In genomic region chr17:82089723-82090548, GRCh38 we compare ENCODE assay signal across 18 cellular contexts. TPM values are rescaled to one million over a fixed set of nuclear protein-coding genes. Genes with fewer than 3 reads are reported as not detected.
A peak's percentile ranks its signal among the peaks of the same experiment; 100 is the strongest.
DNase-seq lines count a peak whose midpoint lies in the region; ATAC-seq, FAIRE-seq and TF ChIP-seq lines count a peak whose summit lies in the region.
"Had no signal": no experiment of that assay in that cellular context is flagged by ENCODE, and none has a peak within 500 bp of the region (broad histone marks: within the 10 kb centered on the region; RNA-seq: fewer than 3 reads in every experiment).

No MANE protein-coding gene starts in this region.

- no peak overlapping the region for H3K23ac ChIP-seq in H1 (ENCODE audit: insufficient read length)

- H3K36me3 ChIP-seq in H1 (ENCODE audit: control insufficient read depth in 2 of 4, insufficient read depth in 4 of 4, low read length in 3 of 4) (peaks cover 61 to 95% (median 86%) of the 10 kb centered on the region in 4 experiments), gastroesophageal sphincter (peaks cover 0 to 100% of the 10 kb centered on the region in 2 donors)

- H2BK5ac ChIP-seq in H1 (ENCODE audit: low read depth, low read length): no peak overlapping the region; the same call in 1 of the 2 replicates

- H3K4ac ChIP-seq in H1 (replicated peaks; ENCODE audit: insufficient read length, low read depth, low read length): no peak overlapping the region

- no peak overlapping the region for H2BK120ac ChIP-seq in H1 (replicated peaks; ENCODE audit: low read depth, low read length)

- H4K20me1 ChIP-seq in H1 (replicated peaks in 1 of 2; ENCODE audit: control insufficient read depth in 1 of 2, insufficient read depth in 2 of 2, low read length in 2 of 2): peaks cover 15 to 77% of the 10 kb centered on the region in 2 experiments

- H3K4me1 ChIP-seq in H1 (replicated peaks in 1 of 4; ENCODE audit: control insufficient read depth in 3 of 4, insufficient read depth in 4 of 4, low read length in 3 of 4): no peaks in the 10 kb centered on the region
- no peaks in the 10 kb centered on the region for H3K4me1 ChIP-seq in gastroesophageal sphincter
- H3K4me1 ChIP-seq: SJSA1 had no signal

- H3K79me1 ChIP-seq in H1 (ENCODE audit: low read depth, low read length): peaks cover 10% of the 10 kb centered on the region

- H3K14ac ChIP-seq in H1 (ENCODE audit: insufficient read length): no peak overlapping the region

- no peak overlapping the region for H4K5ac ChIP-seq in H1 (ENCODE audit: insufficient read length, low read depth, low read length)

- H2AFZ ChIP-seq in H1 (ENCODE audit: low read length): no peak overlapping the region

- no peak overlapping the region for H2BK12ac ChIP-seq in H1 (ENCODE audit: low read depth, low read length)

- H3K4me2 ChIP-seq in H1 (ENCODE audit: insufficient read depth in 1 of 2, low read depth in 2 of 2, low read length in 2 of 2): no peak overlapping the region

- H2AK5ac ChIP-seq in H1 (ENCODE audit: low read depth, low read length): no peak overlapping the region

- TF ChIP-seq EP300 in H1 (IDR thresholded peaks at IDR 0.05; ENCODE audit: borderline replicate concordance in 1 of 2, low read depth in 2 of 2, low read length in 2 of 2): no peak
- TF ChIP-seq EP300 in gastroesophageal sphincter (IDR thresholded peaks at IDR 0.05): no peak

- peaks cover 0 to 10% of the 10 kb centered on the region in 2 experiments; a peak in 1 of 4 replicates for H3K79me2 ChIP-seq in H1 (ENCODE audit: control insufficient read depth in 1 of 2, insufficient read depth in 2 of 2, low read length in 2 of 2)

- ATAC-seq in GM18511 (IDR thresholded peaks at IDR 0.05; ENCODE audit: unreplicated experiment) (no peak), gastroesophageal sphincter (no peak)
- ATAC-seq: PC-3 had no signal

- H4K91ac ChIP-seq in H1 (replicated peaks; ENCODE audit: insufficient read length, low read length): no peak overlapping the region

- H2BK15ac ChIP-seq in H1 (ENCODE audit: low read length): no peak overlapping the region

- CTCF ChIA-PET in H1 (lab: Charles Lee; ENCODE audit: partially characterized antibody): interaction anchor here (0.8 to 2.2 kb wide), 7 partner anchors 12 to 226 kb away, joined by 3 to 9 read pairs (median 4); partner anchors contain the start of gene DCXR

- H3K27ac ChIP-seq in H1 (ENCODE audit: low read depth, low read length) (no peak overlapping the region), gastroesophageal sphincter (no peak overlapping the region)
- H3K27ac ChIP-seq: C4-2B, SJSA1 had no signal

- H3K4me3 ChIP-seq in NB4 (ENCODE audit: low read depth, low read length): no peak overlapping the region
- no peak overlapping the region for H3K4me3 ChIP-seq in H1 (ENCODE audit: extremely low read depth in 1 of 4, insufficient read depth in 2 of 4, low read depth in 3 of 4, low read length in 4 of 4)
- no peak overlapping the region for H3K4me3 ChIP-seq in gastroesophageal sphincter
- H3K4me3 ChIP-seq: SJSA1 had no signal

- DNase-seq in stimulated activated CD4-positive, alpha-beta T cell treated with anti-CD3 and anti-CD28 coated beads, Interleukin-15, amount 100 ng/mL, for 24 hours: peak; percentile 5
- DNase-seq in stimulated activated CD4-positive, alpha-beta T cell treated with anti-CD3 and anti-CD28 coated beads, Interleukin-12 subunit alpha, Interleukin-12 subunit beta, amount 100 ng/mL, for 4 hours: no peak
- peak; percentile 41 for DNase-seq in NB4 (ENCODE audit: low read depth)
- DNase-seq in H1 (ENCODE audit: low read depth in 1 of 2, low spot score in 2 of 2): peak in 1 of 2 experiments; percentile 40
- DNase-seq in ureter (ENCODE audit: low spot score): no peak
- DNase-seq: AML-193, GDM1, KG1, NCI-H1436, NCI-H2029, NCI-H2171, NCI-H526, PC-3 had no signal

- H3K18ac ChIP-seq in H1 (ENCODE audit: extremely low read depth, low read length): no peak overlapping the region

- POLR2A ChIA-PET in H1 (lab: Charles Lee; ENCODE audit: partially characterized antibody): interaction anchor here (0.8 to 8.8 kb wide), 7 partner anchors 12 to 42 kb away, joined by 3 to 105 read pairs (median 4); partner anchors contain the start of gene DUS1L

- no peak overlapping the region for H3K56ac ChIP-seq in H1 (replicated peaks; ENCODE audit: insufficient read length, low read depth, low read length)

- no peak for TF ChIP-seq RAD21 in H1 (IDR thresholded peaks at IDR 0.05 in 1 of 2, conservative IDR thresholded peaks at IDR 0.05 in 1 of 2; ENCODE audit: low read depth in 2 of 2, low read length in 2 of 2)

- H3K23me2 ChIP-seq in H1 (ENCODE audit: low read depth, low read length): no peaks in the 10 kb centered on the region

- H3K27me3 ChIP-seq in H1 (replicated peaks in 1 of 4; ENCODE audit: control insufficient read depth in 3 of 4, extremely low read depth in 1 of 4, insufficient read depth in 3 of 4, low read length in 3 of 4) (no peaks in the 10 kb centered on the region), gastroesophageal sphincter (no peaks in the 10 kb centered on the region)
- H3K27me3 ChIP-seq: SJSA1 had no signal

- no peak for TF ChIP-seq POLR2A in NB4 (IDR thresholded peaks at IDR 0.05; ENCODE audit: extremely low read depth, insufficient read length)
- no peak for TF ChIP-seq POLR2A in H1 (IDR thresholded peaks at IDR 0.05; ENCODE audit: control extremely low read depth in 1 of 2, low read depth in 2 of 2, low read length in 2 of 2)
- TF ChIP-seq POLR2A in gastroesophageal sphincter (IDR thresholded peaks at IDR 0.05): no peak

- no peak overlapping the region for H3K9ac ChIP-seq in H1 (replicated peaks in 1 of 4; ENCODE audit: extremely low read depth in 1 of 4, low read depth in 3 of 4, low read length in 3 of 4)

- no peak for FAIRE-seq in H1 (lab: Jason Lieb, UNC)
- FAIRE-seq: H54 had no signal

- TF ChIP-seq CTCF in NB4 (IDR thresholded peaks at IDR 0.05; ENCODE audit: low read depth, low read length): no peak
- no peak for TF ChIP-seq CTCF in H1 (IDR thresholded peaks at IDR 0.05; ENCODE audit: control extremely low read depth in 1 of 3, insufficient read depth in 1 of 3, low read depth in 1 of 3, low read length in 3 of 3)
- TF ChIP-seq CTCF in gastroesophageal sphincter (IDR thresholded peaks at IDR 0.05): no peak

- 87% methylated on average over 19 of the region's 29 CpGs; no CpG with 5 or more reads in 1 of the 2 experiments for WGBS in H1 (ENCODE audit: extremely low coverage in 1 of 2, insufficient coverage in 1 of 2, insufficient read length in 1 of 2, insufficient replicate concordance in 2 of 2, low coverage in 1 of 2, low lambda C conversion rate in 2 of 2, missing lambda C conversion rate in 1 of 2), 2 experiments
- no CpG with 5 or more reads among the region's 29 CpGs for WGBS in gastroesophageal sphincter (ENCODE audit: low coverage in 1 of 2), 2 donors

- H3K9me3 ChIP-seq in H1 (ENCODE audit: insufficient read depth in 2 of 2, low read depth in 1 of 2, low read length in 1 of 2): no peaks in the 10 kb centered on the region
- H3K9me3 ChIP-seq in gastroesophageal sphincter: no peaks in the 10 kb centered on the region
- H3K9me3 ChIP-seq: SJSA1 had no signal

- H4K8ac ChIP-seq in H1 (ENCODE audit: extremely low read depth, insufficient read depth, low read length): peak overlapping the region; percentile 25; the same call in 1 of the 2 replicates

- H2BK20ac ChIP-seq in H1 (ENCODE audit: low read length): no peak overlapping the region

RNA-seq across cellular contexts. Expression of gene FASN, which starts 8.1 kb away (rescaled TPM):
- total RNA-seq in H1 (2021; fragmentation: NEBNext Ultra II Directional; extraction: Animal tissue kit (Norgen Biotek cat#: 25700)): 559 and 561 TPM in 2 replicates
- 143 and 206 TPM in 2 replicates for polyA plus RNA-seq in H1 (2011; rRNA removed)
- 95.7 TPM for polyA plus RNA-seq in H1 (2011; cell fraction: cytosol; rRNA removed)
- polyA plus RNA-seq in H1 (2011; cell fraction: nucleus; rRNA removed): 314 TPM
- polyA plus RNA-seq in H1 (2012, experiment 1 of 2): 203 to 428 TPM (median 382 TPM) in 4 replicates
- 299 TPM for polyA plus RNA-seq in H1 (2012, experiment 2 of 2)
- polyA plus RNA-seq in H1 (2013, experiment 1 of 2): 202 TPM
- polyA plus RNA-seq in H1 (2013, experiment 2 of 2): 154 TPM
- 112 and 123 TPM in 2 replicates for polyA minus RNA-seq in H1 (2011; rRNA and poly(A)+ RNA removed)
- polyA minus RNA-seq in H1 (2011; cell fraction: cytosol; rRNA and poly(A)+ RNA removed): 386 TPM
- polyA minus RNA-seq in H1 (2011; cell fraction: nucleus; rRNA and poly(A)+ RNA removed): 183 TPM
- total RNA-seq in ureter: 165 TPM
- total RNA-seq in gastroesophageal sphincter: 10 to 100 TPM; 22.6 to 52.8 (median 48.3) TPM

RNA-seq across cellular contexts. Expression of gene DUS1L, which starts 24.3 kb away (rescaled TPM):
- total RNA-seq in H1 (2021; fragmentation: NEBNext Ultra II Directional; extraction: Animal tissue kit (Norgen Biotek cat#: 25700)): 68.0 and 69.1 TPM in 2 replicates
- 34.5 and 60.4 TPM in 2 replicates for polyA plus RNA-seq in H1 (2011; rRNA removed)
- polyA plus RNA-seq in H1 (2011; cell fraction: cytosol; rRNA removed): 66.5 TPM
- 317 TPM for polyA plus RNA-seq in H1 (2011; cell fraction: nucleus; rRNA removed)
- polyA plus RNA-seq in H1 (2012, experiment 1 of 2): 43.1 to 60.5 TPM (median 57.0 TPM) in 4 replicates
- 60.6 TPM for polyA plus RNA-seq in H1 (2012, experiment 2 of 2)
- polyA plus RNA-seq in H1 (2013, experiment 1 of 2): 38.5 TPM
- polyA plus RNA-seq in H1 (2013, experiment 2 of 2): 36.1 TPM
- polyA minus RNA-seq in H1 (2011; rRNA and poly(A)+ RNA removed): 19.1 and 24.6 TPM in 2 replicates
- 27.5 TPM for polyA minus RNA-seq in H1 (2011; cell fraction: cytosol; rRNA and poly(A)+ RNA removed)
- 58.5 TPM for polyA minus RNA-seq in H1 (2011; cell fraction: nucleus; rRNA and poly(A)+ RNA removed)
- total RNA-seq in ureter (158 TPM), gastroesophageal sphincter (10 to 100 TPM; 35.8 to 62.8 (median 52.9) TPM)

RNA-seq across cellular contexts. Expression of gene GPS1, which starts 38.2 kb away (rescaled TPM):
- 153 and 157 TPM in 2 replicates for total RNA-seq in H1 (2021; fragmentation: NEBNext Ultra II Directional; extraction: Animal tissue kit (Norgen Biotek cat#: 25700))
- 277 and 354 TPM in 2 replicates for polyA plus RNA-seq in H1 (2011; rRNA removed)
- polyA plus RNA-seq in H1 (2011; cell fraction: cytosol; rRNA removed): 226 TPM
- 351 TPM for polyA plus RNA-seq in H1 (2011; cell fraction: nucleus; rRNA removed)
- polyA plus RNA-seq in H1 (2012, experiment 1 of 2): 127 to 186 TPM (median 168 TPM) in 4 replicates
- 200 TPM for polyA plus RNA-seq in H1 (2012, experiment 2 of 2)
- 99.3 TPM for polyA plus RNA-seq in H1 (2013, experiment 1 of 2)
- 100 TPM for polyA plus RNA-seq in H1 (2013, experiment 2 of 2)
- 137 and 141 TPM in 2 replicates for polyA minus RNA-seq in H1 (2011; rRNA and poly(A)+ RNA removed)
- polyA minus RNA-seq in H1 (2011; cell fraction: cytosol; rRNA and poly(A)+ RNA removed): 110 TPM
- 96.5 TPM for polyA minus RNA-seq in H1 (2011; cell fraction: nucleus; rRNA and poly(A)+ RNA removed)
- total RNA-seq in ureter (91.2 TPM), gastroesophageal sphincter (100 to 1,000 TPM in 1 of 4 donors, 10 to 100 TPM in 3; 69.3 to 103 (median 77.2) TPM)

RNA-seq across cellular contexts. Expression of gene RFNG, which starts 38.3 kb away (rescaled TPM):
- 26.7 and 30.9 TPM in 2 replicates for total RNA-seq in H1 (2021; fragmentation: NEBNext Ultra II Directional; extraction: Animal tissue kit (Norgen Biotek cat#: 25700))
- polyA plus RNA-seq in H1 (2011; rRNA removed): 28.4 and 50.3 TPM in 2 replicates
- polyA plus RNA-seq in H1 (2011; cell fraction: cytosol; rRNA removed): 25.7 TPM
- polyA plus RNA-seq in H1 (2011; cell fraction: nucleus; rRNA removed): 139 TPM
- polyA plus RNA-seq in H1 (2012, experiment 1 of 2): 26.1 to 34.2 TPM (median 32.0 TPM) in 4 replicates
- 32.2 TPM for polyA plus RNA-seq in H1 (2012, experiment 2 of 2)
- polyA plus RNA-seq in H1 (2013, experiment 1 of 2): 26.3 TPM
- 26.6 TPM for polyA plus RNA-seq in H1 (2013, experiment 2 of 2)
- polyA minus RNA-seq in H1 (2011; rRNA and poly(A)+ RNA removed): 8.3 and 9.7 TPM in 2 replicates
- polyA minus RNA-seq in H1 (2011; cell fraction: cytosol; rRNA and poly(A)+ RNA removed): 15.2 TPM
- polyA minus RNA-seq in H1 (2011; cell fraction: nucleus; rRNA and poly(A)+ RNA removed): 23.8 TPM
- total RNA-seq in ureter: 30.0 TPM
- 10 to 100 TPM; 28.8 to 48.2 (median 34.3) TPM for total RNA-seq in gastroesophageal sphincter

RNA-seq across cellular contexts. Expression of gene DCXR, which starts 52.4 kb away (rescaled TPM):
- 96.3 and 110 TPM in 2 replicates for total RNA-seq in H1 (2021; fragmentation: NEBNext Ultra II Directional; extraction: Animal tissue kit (Norgen Biotek cat#: 25700))
- 212 and 338 TPM in 2 replicates for polyA plus RNA-seq in H1 (2011; rRNA removed)
- 163 TPM for polyA plus RNA-seq in H1 (2011; cell fraction: cytosol; rRNA removed)
- 167 TPM for polyA plus RNA-seq in H1 (2011; cell fraction: nucleus; rRNA removed)
- 92.1 to 118 TPM (median 110 TPM) in 4 replicates for polyA plus RNA-seq in H1 (2012, experiment 1 of 2)
- polyA plus RNA-seq in H1 (2012, experiment 2 of 2): 187 TPM
- 57.6 TPM for polyA plus RNA-seq in H1 (2013, experiment 1 of 2)
- polyA plus RNA-seq in H1 (2013, experiment 2 of 2): 58.1 TPM
- polyA minus RNA-seq in H1 (2011; rRNA and poly(A)+ RNA removed): 35.5 and 81.7 TPM in 2 replicates
- 40.5 TPM for polyA minus RNA-seq in H1 (2011; cell fraction: cytosol; rRNA and poly(A)+ RNA removed)
- 31.1 TPM for polyA minus RNA-seq in H1 (2011; cell fraction: nucleus; rRNA and poly(A)+ RNA removed)
- 176 TPM for total RNA-seq in ureter
- total RNA-seq in gastroesophageal sphincter: 100 to 1,000 TPM in 2 of 4 donors, 10 to 100 TPM in 2; 70.7 to 140 (median 108) TPM

Comparison
In these comparisons a context has a peak if more than half of its experiments do, and no peak if none do; other contexts are left out.
1. DNase-seq: peak in stimulated activated CD4-positive, alpha-beta T cell treated with anti-CD3 and anti-CD28 coated beads, Interleukin-15, amount 100 ng/mL, for 24 hours (single experiment) and NB4 (single experiment); none in stimulated activated CD4-positive, alpha-beta T cell treated with anti-CD3 and anti-CD28 coated beads, Interleukin-12 subunit alpha, Interleukin-12 subunit beta, amount 100 ng/mL, for 4 hours (single experiment) and ureter (single experiment).